1 cellular context compared by ENCODE assay signal in the genomic region with DNA sequence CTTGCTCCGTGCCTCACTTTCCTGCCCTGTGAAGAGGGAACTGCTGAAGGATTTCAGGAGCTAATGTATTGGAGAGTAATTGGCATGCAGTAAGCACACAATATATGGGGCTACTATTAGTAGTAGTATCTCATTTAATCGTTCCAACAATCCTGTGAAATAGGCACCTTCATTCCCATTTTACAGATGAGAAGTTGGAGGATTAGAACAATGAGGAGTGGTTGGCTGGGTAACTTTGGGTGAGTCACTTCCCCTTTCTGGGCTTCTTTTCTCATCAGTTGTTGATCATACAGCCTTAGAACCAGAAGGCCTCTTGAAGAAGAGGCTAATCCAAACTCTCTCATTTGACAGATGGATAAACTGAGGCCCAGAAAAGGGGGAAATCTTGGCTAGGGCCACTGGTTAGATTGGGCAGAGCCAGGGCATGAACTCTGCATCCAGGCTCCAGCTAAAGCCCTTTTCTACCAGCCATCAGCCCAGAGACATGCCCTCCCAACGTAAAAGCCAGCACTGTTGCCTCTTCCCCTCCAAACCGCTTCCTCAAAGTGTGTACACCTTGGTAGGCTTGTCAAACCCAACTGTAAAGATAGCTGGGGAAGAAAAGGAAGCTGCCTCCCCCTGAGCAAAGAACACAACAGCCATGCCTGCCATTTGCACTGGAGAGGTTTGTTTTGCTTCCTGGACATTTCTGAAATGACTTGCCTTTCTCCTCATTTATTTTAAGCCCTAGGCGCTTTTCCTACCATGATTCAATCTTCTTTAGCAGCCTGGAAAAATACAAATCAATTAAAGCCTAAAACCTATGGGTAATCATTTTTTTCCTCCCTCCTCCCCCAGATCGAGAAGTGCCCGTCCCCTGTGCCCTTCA.
TF ChIP-seq lines count a peak whose summit lies in the region.

No MANE protein-coding gene starts in this region.

TF ChIP-seq in A549, 52 proteins besides CTCF, POLR2A, EP300 and RAD21 (continued from another document):
- TF ChIP-seq, protein P1, sequence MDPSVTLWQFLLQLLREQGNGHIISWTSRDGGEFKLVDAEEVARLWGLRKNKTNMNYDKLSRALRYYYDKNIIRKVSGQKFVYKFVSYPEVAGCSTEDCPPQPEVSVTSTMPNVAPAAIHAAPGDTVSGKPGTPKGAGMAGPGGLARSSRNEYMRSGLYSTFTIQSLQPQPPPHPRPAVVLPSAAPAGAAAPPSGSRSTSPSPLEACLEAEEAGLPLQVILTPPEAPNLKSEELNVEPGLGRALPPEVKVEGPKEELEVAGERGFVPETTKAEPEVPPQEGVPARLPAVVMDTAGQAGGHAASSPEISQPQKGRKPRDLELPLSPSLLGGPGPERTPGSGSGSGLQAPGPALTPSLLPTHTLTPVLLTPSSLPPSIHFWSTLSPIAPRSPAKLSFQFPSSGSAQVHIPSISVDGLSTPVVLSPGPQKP (IDR thresholded peaks at IDR 0.05; ENCODE audit: low read depth, low read length), result no peak
- TF ChIP-seq, protein P2, sequence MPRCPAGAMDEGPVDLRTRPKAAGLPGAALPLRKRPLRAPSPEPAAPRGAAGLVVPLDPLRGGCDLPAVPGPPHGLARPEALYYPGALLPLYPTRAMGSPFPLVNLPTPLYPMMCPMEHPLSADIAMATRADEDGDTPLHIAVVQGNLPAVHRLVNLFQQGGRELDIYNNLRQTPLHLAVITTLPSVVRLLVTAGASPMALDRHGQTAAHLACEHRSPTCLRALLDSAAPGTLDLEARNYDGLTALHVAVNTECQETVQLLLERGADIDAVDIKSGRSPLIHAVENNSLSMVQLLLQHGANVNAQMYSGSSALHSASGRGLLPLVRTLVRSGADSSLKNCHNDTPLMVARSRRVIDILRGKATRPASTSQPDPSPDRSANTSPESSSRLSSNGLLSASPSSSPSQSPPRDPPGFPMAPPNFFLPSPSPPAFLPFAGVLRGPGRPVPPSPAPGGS (IDR thresholded peaks at IDR 0.05), result no peak
- TF ChIP-seq, protein P3, sequence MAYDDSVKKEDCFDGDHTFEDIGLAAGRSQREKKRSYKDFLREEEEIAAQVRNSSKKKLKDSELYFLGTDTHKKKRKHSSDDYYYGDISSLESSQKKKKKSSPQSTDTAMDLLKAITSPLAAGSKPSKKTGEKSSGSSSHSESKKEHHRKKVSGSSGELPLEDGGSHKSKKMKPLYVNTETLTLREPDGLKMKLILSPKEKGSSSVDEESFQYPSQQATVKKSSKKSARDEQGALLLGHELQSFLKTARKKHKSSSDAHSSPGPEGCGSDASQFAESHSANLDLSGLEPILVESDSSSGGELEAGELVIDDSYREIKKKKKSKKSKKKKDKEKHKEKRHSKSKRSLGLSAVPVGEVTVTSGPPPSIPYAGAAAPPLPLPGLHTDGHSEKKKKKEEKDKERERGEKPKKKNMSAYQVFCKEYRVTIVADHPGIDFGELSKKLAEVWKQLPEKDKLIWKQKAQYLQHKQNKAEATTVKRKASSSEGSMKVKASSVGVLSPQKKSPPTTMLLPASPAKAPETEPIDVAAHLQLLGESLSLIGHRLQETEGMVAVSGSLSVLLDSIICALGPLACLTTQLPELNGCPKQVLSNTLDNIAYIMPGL (CRISPR knock-in tag; IDR thresholded peaks at IDR 0.05; ENCODE audit: borderline replicate concordance), result no peak
- TF ChIP-seq HDAC2 (IDR thresholded peaks at IDR 0.05), result peak; percentile 61; the same call in 1 of the 2 replicates
- no peak for TF ChIP-seq ESRRA (IDR thresholded peaks at IDR 0.05; ENCODE audit: borderline replicate concordance, low read length)
- TF ChIP-seq RARB (CRISPR knock-in tag; IDR thresholded peaks at IDR 0.05), result no peak
- no peak for TF ChIP-seq MYC (IDR thresholded peaks at IDR 0.05; ENCODE audit: borderline replicate concordance, low read length)
TF ChIP-seq in A549: peak in this region for 2.
